Comparison of ENCODE assay signal across 1 cellular context in genomic region chr6:43953794-43954310, GRCh38.
A peak's percentile ranks its signal among the peaks of the same experiment; 100 is the strongest.
TF ChIP-seq lines count a peak whose summit lies in the region.

No MANE protein-coding gene starts in this region.

TF ChIP-seq in HepG2, 621 proteins besides CTCF, POLR2A, EP300 and RAD21 (continued from another document and continues in another):
- TF ChIP-seq, protein P1, sequence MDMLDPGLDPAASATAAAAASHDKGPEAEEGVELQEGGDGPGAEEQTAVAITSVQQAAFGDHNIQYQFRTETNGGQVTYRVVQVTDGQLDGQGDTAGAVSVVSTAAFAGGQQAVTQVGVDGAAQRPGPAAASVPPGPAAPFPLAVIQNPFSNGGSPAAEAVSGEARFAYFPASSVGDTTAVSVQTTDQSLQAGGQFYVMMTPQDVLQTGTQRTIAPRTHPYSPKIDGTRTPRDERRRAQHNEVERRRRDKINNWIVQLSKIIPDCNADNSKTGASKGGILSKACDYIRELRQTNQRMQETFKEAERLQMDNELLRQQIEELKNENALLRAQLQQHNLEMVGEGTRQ (IDR thresholded peaks at IDR 0.05; ENCODE audit: low read depth, low read length): no peak
- TF ChIP-seq, protein P1 (CRISPR knock-in tag; IDR thresholded peaks at IDR 0.05; ENCODE audit: borderline replicate concordance): peak; percentile 25; the same call in 1 of the 2 replicates
- TF ChIP-seq DMAP1 (CRISPR knock-in tag; IDR thresholded peaks at IDR 0.05): no peak
- TF ChIP-seq NFKBIZ (CRISPR knock-in tag; IDR thresholded peaks at IDR 0.05): 0 out of 2 replicates have a peak, but pooled peaks have one; percentile 67
- peak; percentile 78; the same call in 1 of the 2 replicates for TF ChIP-seq ZSCAN9 (CRISPR knock-in tag; IDR thresholded peaks at IDR 0.05; ENCODE audit: borderline replicate concordance)
- no peak for TF ChIP-seq ADNP (CRISPR knock-in tag; IDR thresholded peaks at IDR 0.05)
- no peak for TF ChIP-seq HES4 (CRISPR knock-in tag; IDR thresholded peaks at IDR 0.05; ENCODE audit: borderline replicate concordance)
- TF ChIP-seq SCMH1 (CRISPR knock-in tag; IDR thresholded peaks at IDR 0.05; ENCODE audit: borderline replicate concordance): no peak
- no peak for TF ChIP-seq ZNF678 (CRISPR knock-in tag; IDR thresholded peaks at IDR 0.05)
- TF ChIP-seq GFI1 (CRISPR knock-in tag; IDR thresholded peaks at IDR 0.05; ENCODE audit: borderline replicate concordance): peak; percentile 43; the same call in 1 of the 2 replicates
- TF ChIP-seq, protein P2, sequence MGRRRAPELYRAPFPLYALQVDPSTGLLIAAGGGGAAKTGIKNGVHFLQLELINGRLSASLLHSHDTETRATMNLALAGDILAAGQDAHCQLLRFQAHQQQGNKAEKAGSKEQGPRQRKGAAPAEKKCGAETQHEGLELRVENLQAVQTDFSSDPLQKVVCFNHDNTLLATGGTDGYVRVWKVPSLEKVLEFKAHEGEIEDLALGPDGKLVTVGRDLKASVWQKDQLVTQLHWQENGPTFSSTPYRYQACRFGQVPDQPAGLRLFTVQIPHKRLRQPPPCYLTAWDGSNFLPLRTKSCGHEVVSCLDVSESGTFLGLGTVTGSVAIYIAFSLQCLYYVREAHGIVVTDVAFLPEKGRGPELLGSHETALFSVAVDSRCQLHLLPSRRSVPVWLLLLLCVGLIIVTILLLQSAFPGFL (CRISPR knock-in tag; IDR thresholded peaks at IDR 0.05): no peak
- TF ChIP-seq CCDC6 (CRISPR knock-in tag; IDR thresholded peaks at IDR 0.05): no peak
- TF ChIP-seq, protein P3, sequence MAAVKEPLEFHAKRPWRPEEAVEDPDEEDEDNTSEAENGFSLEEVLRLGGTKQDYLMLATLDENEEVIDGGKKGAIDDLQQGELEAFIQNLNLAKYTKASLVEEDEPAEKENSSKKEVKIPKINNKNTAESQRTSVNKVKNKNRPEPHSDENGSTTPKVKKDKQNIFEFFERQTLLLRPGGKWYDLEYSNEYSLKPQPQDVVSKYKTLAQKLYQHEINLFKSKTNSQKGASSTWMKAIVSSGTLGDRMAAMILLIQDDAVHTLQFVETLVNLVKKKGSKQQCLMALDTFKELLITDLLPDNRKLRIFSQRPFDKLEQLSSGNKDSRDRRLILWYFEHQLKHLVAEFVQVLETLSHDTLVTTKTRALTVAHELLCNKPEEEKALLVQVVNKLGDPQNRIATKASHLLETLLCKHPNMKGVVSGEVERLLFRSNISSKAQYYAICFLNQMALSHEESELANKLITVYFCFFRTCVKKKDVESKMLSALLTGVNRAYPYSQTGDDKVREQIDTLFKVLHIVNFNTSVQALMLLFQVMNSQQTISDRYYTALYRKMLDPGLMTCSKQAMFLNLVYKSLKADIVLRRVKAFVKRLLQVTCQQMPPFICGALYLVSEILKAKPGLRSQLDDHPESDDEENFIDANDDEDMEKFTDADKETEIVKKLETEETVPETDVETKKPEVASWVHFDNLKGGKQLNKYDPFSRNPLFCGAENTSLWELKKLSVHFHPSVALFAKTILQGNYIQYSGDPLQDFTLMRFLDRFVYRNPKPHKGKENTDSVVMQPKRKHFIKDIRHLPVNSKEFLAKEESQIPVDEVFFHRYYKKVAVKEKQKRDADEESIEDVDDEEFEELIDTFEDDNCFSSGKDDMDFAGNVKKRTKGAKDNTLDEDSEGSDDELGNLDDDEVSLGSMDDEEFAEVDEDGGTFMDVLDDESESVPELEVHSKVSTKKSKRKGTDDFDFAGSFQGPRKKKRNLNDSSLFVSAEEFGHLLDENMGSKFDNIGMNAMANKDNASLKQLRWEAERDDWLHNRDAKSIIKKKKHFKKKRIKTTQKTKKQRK (IDR thresholded peaks at IDR 0.05; ENCODE audit: low read length): no peak
- TF ChIP-seq HNRNPUL1 (IDR thresholded peaks at IDR 0.05; ENCODE audit: low read depth, low read length): no peak
- no peak for TF ChIP-seq SRF (IDR thresholded peaks at IDR 0.05; ENCODE audit: low read depth, low read length)
- no peak for TF ChIP-seq RAD51 (IDR thresholded peaks at IDR 0.05; ENCODE audit: borderline replicate concordance)
- TF ChIP-seq PTBP1 (IDR thresholded peaks at IDR 0.05; ENCODE audit: low read depth, low read length, poor library complexity, severe bottlenecking): no peak
- no peak for TF ChIP-seq BATF2 (CRISPR knock-in tag; IDR thresholded peaks at IDR 0.05)
- no peak for TF ChIP-seq CHD2 (IDR thresholded peaks at IDR 0.05; ENCODE audit: low read depth, low read length)
- peak; percentile 49; the same call in 1 of the 2 replicates for TF ChIP-seq MTA1 (CRISPR knock-in tag; IDR thresholded peaks at IDR 0.05; ENCODE audit: borderline replicate concordance)
- TF ChIP-seq RXRB (CRISPR knock-in tag; IDR thresholded peaks at IDR 0.05; ENCODE audit: borderline replicate concordance): peak; percentile 93
- TF ChIP-seq NFIC (IDR thresholded peaks at IDR 0.05; ENCODE audit: low read length): no peak
- TF ChIP-seq, protein P4, sequence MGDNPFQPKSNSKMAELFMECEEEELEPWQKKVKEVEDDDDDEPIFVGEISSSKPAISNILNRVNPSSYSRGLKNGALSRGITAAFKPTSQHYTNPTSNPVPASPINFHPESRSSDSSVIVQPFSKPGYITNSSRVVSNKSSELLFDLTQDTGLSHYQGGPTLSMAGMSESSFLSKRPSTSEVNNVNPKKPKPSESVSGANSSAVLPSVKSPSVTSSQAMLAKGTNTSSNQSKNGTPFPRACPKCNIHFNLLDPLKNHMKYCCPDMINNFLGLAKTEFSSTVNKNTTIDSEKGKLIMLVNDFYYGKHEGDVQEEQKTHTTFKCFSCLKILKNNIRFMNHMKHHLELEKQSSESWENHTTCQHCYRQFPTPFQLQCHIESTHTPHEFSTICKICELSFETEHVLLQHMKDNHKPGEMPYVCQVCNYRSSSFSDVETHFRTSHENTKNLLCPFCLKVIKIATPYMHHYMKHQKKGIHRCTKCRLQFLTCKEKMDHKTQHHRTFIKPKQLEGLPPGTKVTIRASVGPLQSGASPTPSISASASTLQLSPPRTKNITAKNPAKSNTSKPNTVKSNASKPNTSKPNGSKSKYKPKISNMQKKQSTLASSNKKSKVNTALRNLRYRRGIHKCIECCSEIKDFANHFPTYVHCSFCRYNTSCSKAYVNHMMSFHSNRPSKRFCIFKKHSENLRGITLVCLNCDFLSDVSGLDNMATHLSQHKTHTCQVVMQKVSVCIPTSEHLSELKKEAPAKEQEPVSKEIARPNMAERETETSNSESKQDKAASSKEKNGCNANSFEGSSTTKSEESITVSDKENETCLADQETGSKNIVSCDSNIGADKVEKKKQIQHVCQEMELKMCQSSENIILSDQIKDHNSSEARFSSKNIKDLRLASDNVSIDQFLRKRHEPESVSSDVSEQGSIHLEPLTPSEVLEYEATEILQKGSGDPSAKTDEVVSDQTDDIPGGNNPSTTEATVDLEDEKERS (CRISPR knock-in tag; IDR thresholded peaks at IDR 0.05): no peak
- no peak for TF ChIP-seq GMEB1 (CRISPR knock-in tag; IDR thresholded peaks at IDR 0.05; ENCODE audit: borderline replicate concordance)
- TF ChIP-seq ZNF24 (IDR thresholded peaks at IDR 0.05): no peak
- TF ChIP-seq AHDC1 (CRISPR knock-in tag; IDR thresholded peaks at IDR 0.05; ENCODE audit: borderline replicate concordance): 0 out of 2 replicates have a peak, but pooled peaks have one; percentile 7
- TF ChIP-seq CBFB (CRISPR knock-in tag; IDR thresholded peaks at IDR 0.05): no peak
- TF ChIP-seq ZFP36L2 (CRISPR knock-in tag; IDR thresholded peaks at IDR 0.05): no peak
- peak; percentile 76 for TF ChIP-seq TEAD3 (CRISPR knock-in tag; optimal IDR thresholded peaks at IDR 0.05; ENCODE audit: borderline replicate concordance)
- TF ChIP-seq FOSL1 (CRISPR knock-in tag; IDR thresholded peaks at IDR 0.05; ENCODE audit: borderline replicate concordance): no peak
- TF ChIP-seq HHEX (CRISPR knock-in tag; IDR thresholded peaks at IDR 0.05): no peak
- no peak for TF ChIP-seq KDM6A (CRISPR knock-in tag; IDR thresholded peaks at IDR 0.05; ENCODE audit: low read depth)
- peak; percentile 18; the same call in 1 of the 2 replicates for TF ChIP-seq PHF8 (CRISPR knock-in tag; IDR thresholded peaks at IDR 0.05)
- TF ChIP-seq ARID2 (CRISPR knock-in tag; IDR thresholded peaks at IDR 0.05; ENCODE audit: borderline replicate concordance): no peak
- TF ChIP-seq NFAT5 (CRISPR knock-in tag; IDR thresholded peaks at IDR 0.05): no peak
